In the genomic region with DNA sequence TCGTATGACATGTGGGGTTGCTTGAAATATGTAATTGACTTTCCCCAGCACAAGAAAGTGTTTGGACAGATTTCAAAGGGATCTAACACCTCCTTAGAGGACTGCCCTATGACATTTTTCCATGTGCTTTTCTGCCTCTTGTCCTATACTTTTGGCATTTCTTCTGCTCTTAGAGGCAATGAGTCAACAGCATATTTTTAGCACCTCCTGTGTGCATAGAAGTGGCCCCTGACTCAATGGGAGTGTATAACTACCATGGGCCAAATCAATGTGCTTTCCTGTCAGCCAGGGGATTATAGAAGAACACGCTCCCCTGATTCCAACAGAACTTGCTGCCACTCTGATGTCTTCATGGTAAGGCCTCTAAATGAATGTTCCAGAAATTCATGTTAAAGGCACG, we compare ENCODE assay signal across 5 cellular contexts. TPM values are rescaled to one million over a fixed set of nuclear protein-coding genes. Genes with fewer than 3 reads are reported as not detected.
"Had no signal": no experiment of that assay in that cellular context is flagged by ENCODE, and none has a peak within 500 bp of the region (broad histone marks: within the 10 kb centered on the region; RNA-seq: fewer than 3 reads in every experiment).

No MANE protein-coding gene starts in this region.

RNA-seq across cellular contexts. Expression of gene PGM5, which starts 4.7 kb away (rescaled TPM):
- total RNA-seq: GM23338, H1, H9 had no signal

RNA-seq across cellular contexts. Expression of gene FOXD4L3, which starts 49.1 kb away (rescaled TPM):
- total RNA-seq: GM23338, H1, H9, HT-29, IMR-90 had no signal
